19 cellular contexts compared by ENCODE assay signal in genomic region chr6:159805418-159806020, GRCh38. TPM values are rescaled to one million over a fixed set of nuclear protein-coding genes. Genes with fewer than 3 reads are reported as not detected.
DNase-seq lines count a peak whose midpoint lies in the region; ATAC-seq and TF ChIP-seq lines count a peak whose summit lies in the region.
"Had no signal": no experiment of that assay in that cellular context is flagged by ENCODE, and none has a peak within 500 bp of the region (broad histone marks: within the 10 kb centered on the region; RNA-seq: fewer than 3 reads in every experiment).

No MANE protein-coding gene starts in this region.

- H2AFZ ChIP-seq in GM23338 = no peak overlapping the region

- H3F3A ChIP-seq in GM23338 (replicated peaks; ENCODE audit: low read depth) = no peaks in the 10 kb centered on the region

- no peaks in the 10 kb centered on the region for H3K4me1 ChIP-seq in GM23338 (ENCODE audit: insufficient read depth)

- TF ChIP-seq CTCF in GM23338 (conservative IDR thresholded peaks at IDR 0.05; ENCODE audit: low read depth in 2 of 2) (no peak), NB4 (IDR thresholded peaks at IDR 0.05; ENCODE audit: low read depth, low read length) (no peak), neural crest cell (conservative IDR thresholded peaks at IDR 0.05) (no peak)

- no peaks in the 10 kb centered on the region for H3K79me2 ChIP-seq in GM23338 (replicated peaks; ENCODE audit: insufficient read depth)

- peak overlapping the region; percentile 47; the same call in 1 of the 2 replicates for H3K27ac Mint-ChIP-seq in GM23338
- peak overlapping the region; percentile 27 for H3K27ac Mint-ChIP-seq in neural crest cell (ENCODE audit: unreplicated experiment)
- H3K27ac Mint-ChIP-seq in activated CD4-positive, alpha-beta T cell treated with anti-CD3 and anti-CD28 coated beads for 36 hours = no peak overlapping the region

- no peak overlapping the region for H3K27ac ChIP-seq in GM23338 (ENCODE audit: low read depth)
- H3K27ac ChIP-seq: KMS-11, SK-N-MC had no signal

- CTCF ChIA-PET in activated CD4-positive, alpha-beta T cell treated with anti-CD3 and anti-CD28 coated beads for 36 hours (lab: Charles Lee) = no interaction called here

- no peak overlapping the region for H3K4me2 ChIP-seq in GM23338
- H3K4me2 ChIP-seq: KMS-11 had no signal

- peaks cover 6% of the 10 kb centered on the region for H3K27me3 Mint-ChIP-seq in GM23338 (ENCODE audit: insufficient read depth, low read depth, poor library complexity)
- H3K27me3 Mint-ChIP-seq in neural crest cell (ENCODE audit: low read depth) = no peaks in the 10 kb centered on the region
- no peaks in the 10 kb centered on the region for H3K27me3 Mint-ChIP-seq in activated CD4-positive, alpha-beta T cell treated with anti-CD3 and anti-CD28 coated beads for 36 hours

- H3K4me3 ChIP-seq in GM23338 (no peak overlapping the region), NB4 (ENCODE audit: low read depth, low read length) (no peak overlapping the region)
- H3K4me3 ChIP-seq: HAP-1, MG63, SK-N-MC had no signal

- no peak for ATAC-seq in GM23338
- ATAC-seq in activated CD4-positive, alpha-beta T cell treated with anti-CD3 and anti-CD28 coated beads for 36 hours = no peak
- ATAC-seq: Panc1 had no signal

- DNase-seq in GM23338 (ENCODE audit: low spot score) = no peak
- peak; percentile 54 for DNase-seq in NB4 (ENCODE audit: low read depth)
- peak; percentile 45 for DNase-seq in amniotic epithelial cell (ENCODE audit: low read depth)
- DNase-seq in neural crest cell (ENCODE audit: low read depth, low spot score) = no peak
- no peak for DNase-seq in activated CD4-positive, alpha-beta T cell treated with anti-CD3 and anti-CD28 coated beads for 36 hours
- DNase-seq in Kasumi-1 (lab: John Stamatoyannopoulos, UW) = no peak
- DNase-seq in C1 segment of cervical spinal cord (lab: John Stamatoyannopoulos, UW) = no peak
- DNase-seq: DMS153, EL, MG63, NCI-H1417, NCI-H2029, NCI-H2171, NCI-H446 treated with DMSO at 0.1 percent for 48 hours had no signal

- peaks cover 4% of the 10 kb centered on the region; the same call in 1 of the 3 replicates for H3K4me1 Mint-ChIP-seq in GM23338
- peaks cover 16% of the 10 kb centered on the region for H3K4me1 Mint-ChIP-seq in neural crest cell
- H3K4me1 Mint-ChIP-seq in activated CD4-positive, alpha-beta T cell treated with anti-CD3 and anti-CD28 coated beads for 36 hours = no peaks in the 10 kb centered on the region

- intact Hi-C loops in activated CD4-positive, alpha-beta T cell treated with anti-CD3 and anti-CD28 coated beads for 36 hours (cut with DNase I, micrococcal nuclease) = no loop called here

- no peaks in the 10 kb centered on the region for H3K9me2 ChIP-seq in GM23338 (ENCODE audit: insufficient read depth)

- POLR2A ChIA-PET in activated CD4-positive, alpha-beta T cell treated with anti-CD3 and anti-CD28 coated beads for 36 hours (lab: Charles Lee) = no interaction called here

- H3K36me3 ChIP-seq in GM23338 (ENCODE audit: insufficient read depth) = no peaks in the 10 kb centered on the region
- H3K36me3 ChIP-seq: HAP-1, MG63 had no signal

- no peak for TF ChIP-seq POLR2A in NB4 (IDR thresholded peaks at IDR 0.05; ENCODE audit: extremely low read depth, insufficient read length)

- H3K36me3 Mint-ChIP-seq in GM23338 (ENCODE audit: low read depth) (no peaks in the 10 kb centered on the region; the same call in 2 of the 3 replicates), neural crest cell (ENCODE audit: low read depth) (no peaks in the 10 kb centered on the region)
- H3K36me3 Mint-ChIP-seq in activated CD4-positive, alpha-beta T cell treated with anti-CD3 and anti-CD28 coated beads for 36 hours (ENCODE audit: low read depth) = no peaks in the 10 kb centered on the region

- H3K9me3 Mint-ChIP-seq in GM23338 = no peaks in the 10 kb centered on the region
- H3K9me3 Mint-ChIP-seq in neural crest cell = no peaks in the 10 kb centered on the region
- no peaks in the 10 kb centered on the region for H3K9me3 Mint-ChIP-seq in activated CD4-positive, alpha-beta T cell treated with anti-CD3 and anti-CD28 coated beads for 36 hours (ENCODE audit: low read depth)
- H3K9me3 Mint-ChIP-seq: CD14-positive monocyte had no signal

- H4K20me1 ChIP-seq in GM23338 (replicated peaks; ENCODE audit: insufficient read depth) = no peaks in the 10 kb centered on the region

- H3K27me3 ChIP-seq in GM23338 (ENCODE audit: insufficient read depth) = no peaks in the 10 kb centered on the region
- H3K27me3 ChIP-seq: MG63 had no signal

- H3K4me3 Mint-ChIP-seq in GM23338 = no peak overlapping the region
- no peak overlapping the region for H3K4me3 Mint-ChIP-seq in neural crest cell
- no peak overlapping the region for H3K4me3 Mint-ChIP-seq in activated CD4-positive, alpha-beta T cell treated with anti-CD3 and anti-CD28 coated beads for 36 hours
- H3K4me3 Mint-ChIP-seq: CD14-positive monocyte had no signal

TF ChIP-seq in GM23338, 12 proteins besides CTCF, POLR2A, EP300 and RAD21 (continues in another document):
- TF ChIP-seq CREB1 (CRISPR knock-in tag; IDR thresholded peaks at IDR 0.05; ENCODE audit: low read depth) (no peak), JUNB (IDR thresholded peaks at IDR 0.05; ENCODE audit: unreplicated experiment) (no peak), POLR2AphosphoS5 (IDR thresholded peaks at IDR 0.05; ENCODE audit: low read depth) (no peak), EZH2phosphoT487 (IDR thresholded peaks at IDR 0.05; ENCODE audit: unreplicated experiment) (no peak)

RNA-seq across cellular contexts. Expression of gene PNLDC1, which starts 5.4 kb away (rescaled TPM):
- 0.12 TPM in 1 of 2 replicates, not detected in the other for total RNA-seq in GM23338 (2014; rRNA removed; shearing (Covaris generic))
- not detected in 2 replicates for polyA plus RNA-seq in GM23338 (2016; fragmentation: Nextera tagmentation; extraction: Ambion mirVana)
- total RNA-seq in neural crest cell = 0.49 TPM in 1 of 2 replicates, not detected in the other
- under 1 TPM; 0.11 TPM for total RNA-seq in activated CD4-positive, alpha-beta T cell treated with anti-CD3 and anti-CD28 coated beads for 36 hours
- polyA plus RNA-seq: CD14-positive monocyte had no signal

RNA-seq across cellular contexts. Expression of gene MRPL18, which starts 15.3 kb away (rescaled TPM):
- total RNA-seq in GM23338 (2014; rRNA removed; shearing (Covaris generic)) = 91.3 and 91.4 TPM in 2 replicates
- 228 and 230 TPM in 2 replicates for polyA plus RNA-seq in GM23338 (2016; fragmentation: Nextera tagmentation; extraction: Ambion mirVana)
- total RNA-seq in neural crest cell = 53.0 and 56.3 TPM in 2 replicates
- total RNA-seq in activated CD4-positive, alpha-beta T cell treated with anti-CD3 and anti-CD28 coated beads for 36 hours = 10 to 100 TPM; 83.7 to 84.4 TPM

RNA-seq across cellular contexts. Expression of gene TCP1, which starts 16.1 kb away (rescaled TPM):
- total RNA-seq in GM23338 (2014; rRNA removed; shearing (Covaris generic)) = 339 and 346 TPM in 2 replicates
- 200 and 222 TPM in 2 replicates for polyA plus RNA-seq in GM23338 (2016; fragmentation: Nextera tagmentation; extraction: Ambion mirVana)
- 246 and 248 TPM in 2 replicates for total RNA-seq in neural crest cell
- 100 to 1,000 TPM; 358 to 496 TPM for total RNA-seq in activated CD4-positive, alpha-beta T cell treated with anti-CD3 and anti-CD28 coated beads for 36 hours

RNA-seq across cellular contexts. Expression of gene ACAT2, which starts 43.7 kb away (rescaled TPM):
- total RNA-seq in GM23338 (2014; rRNA removed; shearing (Covaris generic)) = 104 and 108 TPM in 2 replicates
- polyA plus RNA-seq in GM23338 (2016; fragmentation: Nextera tagmentation; extraction: Ambion mirVana) = 136 and 151 TPM in 2 replicates
- 419 and 443 TPM in 2 replicates for total RNA-seq in neural crest cell
- total RNA-seq in activated CD4-positive, alpha-beta T cell treated with anti-CD3 and anti-CD28 coated beads for 36 hours = 10 to 100 TPM; 55.0 to 82.1 TPM

Comparison
In these comparisons a context has a peak if more than half of its experiments do, and no peak if none do; other contexts are left out.
1. DNase-seq: peak in NB4 (single experiment) and amniotic epithelial cell (single experiment); none in GM23338 (single experiment), neural crest cell (single experiment), activated CD4-positive, alpha-beta T cell treated with anti-CD3 and anti-CD28 coated beads for 36 hours (single experiment), Kasumi-1 (0 of 2) and C1 segment of cervical spinal cord (0 of 14).